In the genomic region with DNA sequence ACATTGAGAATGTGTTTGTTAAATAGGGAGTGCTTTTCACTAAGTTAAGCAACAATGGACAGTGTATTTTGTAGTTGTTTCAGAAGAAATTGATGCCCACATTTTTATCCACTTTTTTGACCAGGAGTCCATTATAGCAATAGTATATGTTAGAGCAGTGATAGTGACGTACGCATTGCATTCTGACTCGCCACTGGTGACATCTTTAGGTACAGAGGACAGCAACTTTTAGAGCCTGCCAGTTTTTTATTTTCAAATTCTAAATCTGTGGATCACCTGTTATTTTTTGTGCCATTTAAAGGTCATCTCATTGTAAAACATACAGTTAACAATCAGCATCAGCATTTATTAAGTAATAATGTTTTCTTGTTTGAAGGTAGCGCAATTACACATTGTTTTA, we compare ENCODE assay signal across 9 cellular contexts. TPM values are rescaled to one million over a fixed set of nuclear protein-coding genes. Genes with fewer than 3 reads are reported as not detected.
DNase-seq lines count a peak whose midpoint lies in the region; ATAC-seq and TF ChIP-seq lines count a peak whose summit lies in the region.
"Had no signal": no experiment of that assay in that cellular context is flagged by ENCODE, and none has a peak within 500 bp of the region (broad histone marks: within the 10 kb centered on the region; RNA-seq: fewer than 3 reads in every experiment).

No MANE protein-coding gene starts in this region.

- H3K4me1 ChIP-seq in CD4-positive, alpha-beta memory T cell (ENCODE audit: insufficient read depth, low read length): peaks cover 30% of the 10 kb centered on the region
- H3K4me1 ChIP-seq in Loucy (ENCODE audit: insufficient read depth, low read length, poor library complexity, severe bottlenecking): peaks cover 35% of the 10 kb centered on the region
- H3K4me1 ChIP-seq in effector memory CD4-positive, alpha-beta T cell (ENCODE audit: control insufficient read depth, insufficient read depth, low read length, poor library complexity, severe bottlenecking): no peaks in the 10 kb centered on the region

- CTCF ChIA-PET in CD4-positive, alpha-beta memory T cell (lab: Charles Lee; ENCODE audit: partially characterized antibody): interaction anchor here (1.0 to 1.8 kb wide), 3 partner anchors 25 to 48 kb away, joined by 3 to 5 read pairs (median 3); no protein-coding TSS in a partner anchor

- peaks cover 30% of the 10 kb centered on the region for H3K79me2 ChIP-seq in Loucy (ENCODE audit: insufficient read depth, low read length)

- no peak for TF ChIP-seq CTCF in Loucy (conservative IDR thresholded peaks at IDR 0.05; ENCODE audit: low read length)
- TF ChIP-seq CTCF in neural crest cell (conservative IDR thresholded peaks at IDR 0.05): no peak

- no peaks in the 10 kb centered on the region for H3F3A ChIP-seq in Loucy (ENCODE audit: low read depth)

- H3K9me3 Mint-ChIP-seq in CD4-positive, alpha-beta memory T cell: peaks cover 0 to 1% (median 0%) of the 10 kb centered on the region in 8 donors
- H3K9me3 Mint-ChIP-seq in neural crest cell: no peaks in the 10 kb centered on the region

- no peak for DNase-seq in CD4-positive, alpha-beta memory T cell
- DNase-seq in effector memory CD4-positive, alpha-beta T cell: no peak
- DNase-seq in neural crest cell (ENCODE audit: low read depth, low spot score): no peak
- DNase-seq in T-helper 9 cell: no peak
- no peak for DNase-seq in activated CD4-positive, alpha-beta T cell treated with anti-CD3 and anti-CD28 coated beads, Interleukin-2, amount 50 U/mL, for 48 hours
- DNase-seq in NCI-H524 treated with DMSO at 0.1 percent for 48 hours (lab: John Stamatoyannopoulos, UW): no peak
- DNase-seq: NCI-H187 had no signal

- H3K4me1 Mint-ChIP-seq in CD4-positive, alpha-beta memory T cell: peaks cover 29 to 55% (median 42%) of the 10 kb centered on the region in 4 donors
- peaks cover 24% of the 10 kb centered on the region for H3K4me1 Mint-ChIP-seq in neural crest cell

- intact Hi-C loops in CD4-positive, alpha-beta memory T cell (cut with micrococcal nuclease): no loop called here

- H3K27ac Mint-ChIP-seq in CD4-positive, alpha-beta memory T cell: peak overlapping the region in 4 of 7 donors; percentile 14 to 90 (median 62)
- no peak overlapping the region for H3K27ac Mint-ChIP-seq in neural crest cell (ENCODE audit: unreplicated experiment)

- no peak for ATAC-seq in HG03521 (IDR thresholded peaks at IDR 0.05; ENCODE audit: unreplicated experiment)

- POLR2A ChIA-PET in CD4-positive, alpha-beta memory T cell (lab: Charles Lee; ENCODE audit: partially characterized antibody): interaction anchor here (1.2 to 1.6 kb wide), 2 partner anchors 13 to 70 kb away, joined by 3 to 7 read pairs; no protein-coding TSS in a partner anchor

- H3K27me3 ChIP-seq in CD4-positive, alpha-beta memory T cell (ENCODE audit: insufficient read depth, low read length): no peaks in the 10 kb centered on the region
- no peaks in the 10 kb centered on the region for H3K27me3 ChIP-seq in Loucy (ENCODE audit: insufficient read depth, low read length, poor library complexity, severe bottlenecking)
- no peaks in the 10 kb centered on the region for H3K27me3 ChIP-seq in effector memory CD4-positive, alpha-beta T cell (replicated peaks; ENCODE audit: control insufficient read depth, insufficient read depth, low read length, poor library complexity, severe bottlenecking)

- H3K27ac ChIP-seq in CD4-positive, alpha-beta memory T cell (ENCODE audit: low read depth, low read length): no peak overlapping the region
- no peak overlapping the region for H3K27ac ChIP-seq in effector memory CD4-positive, alpha-beta T cell (ENCODE audit: insufficient read depth, low read length, poor library complexity, severe bottlenecking)

- no peak overlapping the region for H2AFZ ChIP-seq in Loucy (ENCODE audit: low read length)

- H3K9me3 ChIP-seq in CD4-positive, alpha-beta memory T cell (ENCODE audit: control insufficient read depth in 1 of 2, low read length in 2 of 2): no peaks in the 10 kb centered on the region
- no peaks in the 10 kb centered on the region for H3K9me3 ChIP-seq in Loucy (ENCODE audit: insufficient read depth, low read depth, low read length)
- H3K9me3 ChIP-seq in effector memory CD4-positive, alpha-beta T cell (ENCODE audit: control insufficient read depth, low read length): no peaks in the 10 kb centered on the region

- peak overlapping the region; percentile 75 for H3K9ac ChIP-seq in Loucy (ENCODE audit: low read depth, low read length, poor library complexity, severe bottlenecking)

- H3K36me3 Mint-ChIP-seq in CD4-positive, alpha-beta memory T cell: peaks cover 0 to 9% of the 10 kb centered on the region in 2 donors
- no peaks in the 10 kb centered on the region for H3K36me3 Mint-ChIP-seq in neural crest cell (ENCODE audit: low read depth)

- H3K36me3 ChIP-seq in CD4-positive, alpha-beta memory T cell (ENCODE audit: insufficient read depth, low read length): no peaks in the 10 kb centered on the region
- H3K36me3 ChIP-seq in Loucy (ENCODE audit: insufficient read depth, low read length): no peaks in the 10 kb centered on the region
- H3K36me3 ChIP-seq in effector memory CD4-positive, alpha-beta T cell (ENCODE audit: control insufficient read depth, insufficient read depth, low read length): no peaks in the 10 kb centered on the region

- no peak overlapping the region for H3K4me3 ChIP-seq in CD4-positive, alpha-beta memory T cell (ENCODE audit: low read length in 2 of 2)
- peak overlapping the region; percentile 90 for H3K4me3 ChIP-seq in Loucy (ENCODE audit: low read length, poor library complexity, severe bottlenecking)
- H3K4me3 ChIP-seq in effector memory CD4-positive, alpha-beta T cell (ENCODE audit: insufficient read depth, low read depth, low read length, poor library complexity, severe bottlenecking): peak overlapping the region; percentile 96

- H3K4me3 Mint-ChIP-seq in CD4-positive, alpha-beta memory T cell: peak overlapping the region; percentile 91 to 97 (median 94)
- H3K4me3 Mint-ChIP-seq in neural crest cell: peak overlapping the region; percentile 99

- peaks cover 0 to 3% of the 10 kb centered on the region in 2 donors for H3K27me3 Mint-ChIP-seq in CD4-positive, alpha-beta memory T cell
- peaks cover 7% of the 10 kb centered on the region for H3K27me3 Mint-ChIP-seq in neural crest cell (ENCODE audit: low read depth)

- H4K20me1 ChIP-seq in Loucy (ENCODE audit: insufficient read depth, low read length, poor library complexity, severe bottlenecking): peaks cover 26% of the 10 kb centered on the region

- H3K4me2 ChIP-seq in Loucy (ENCODE audit: low read depth, low read length, poor library complexity, severe bottlenecking): peak overlapping the region; percentile 98

- H3K9me2 ChIP-seq in Loucy (replicated peaks; ENCODE audit: low read depth, low read length): no peaks in the 10 kb centered on the region

RNA-seq across cellular contexts. Expression of gene UBE2D1, which starts 1.4 kb away (rescaled TPM):
- 10 to 100 TPM; 13.4 to 13.6 TPM for total RNA-seq in CD4-positive, alpha-beta memory T cell
- polyA plus RNA-seq in CD4-positive, alpha-beta memory T cell: 10 to 100 TPM; 20.8 to 23.4 TPM
- total RNA-seq in neural crest cell: 23.9 and 24.9 TPM in 2 replicates

RNA-seq across cellular contexts. Expression of gene TFAM, which starts 49.0 kb away (rescaled TPM):
- 10 to 100 TPM; 45.6 to 52.1 TPM for total RNA-seq in CD4-positive, alpha-beta memory T cell
- 10 to 100 TPM; 28.5 to 42.6 TPM for polyA plus RNA-seq in CD4-positive, alpha-beta memory T cell
- 64.2 and 74.8 TPM in 2 replicates for total RNA-seq in neural crest cell

Comparison
In these comparisons a context has a peak if more than half of its experiments do, and no peak if none do; other contexts are left out.
1. H3K4me3 ChIP-seq: peak in Loucy (single experiment) and effector memory CD4-positive, alpha-beta T cell (single experiment); none in CD4-positive, alpha-beta memory T cell (0 of 2).